In genomic region chr10:71396084-71396713, GRCh38 we compare ENCODE assay signal across 9 cellular contexts. TPM values are rescaled to one million over a fixed set of nuclear protein-coding genes. Genes with fewer than 3 reads are reported as not detected.
DNase-seq lines count a peak whose midpoint lies in the region; FAIRE-seq and TF ChIP-seq lines count a peak whose summit lies in the region.
"Had no signal": no experiment of that assay in that cellular context is flagged by ENCODE, and none has a peak within 500 bp of the region (broad histone marks: within the 10 kb centered on the region; RNA-seq: fewer than 3 reads in every experiment).

No MANE protein-coding gene starts in this region.

- H3K4me3 ChIP-seq in Caco-2 (ENCODE audit: low read depth, low read length) (peak overlapping the region; percentile 36), mucosa of rectum (ENCODE audit: low read length in 2 of 2) (peak overlapping the region; percentile 7 to 24)

- H3K9ac ChIP-seq in mucosa of rectum (ENCODE audit: low read depth in 1 of 2, low read length in 2 of 2), result no peak overlapping the region

- POLR2A ChIA-PET in Caco-2 (lab: Charles Lee), result interaction anchor here (0.6 kb wide), 1 partner anchor 57 kb away, joined by 3 read pairs; no protein-coding TSS in a partner anchor

- H3K9me3 Mint-ChIP-seq in Caco-2 (ENCODE audit: unreplicated experiment) (no peaks in the 10 kb centered on the region), IgD-negative memory B cell (no peaks in the 10 kb centered on the region), endothelial cell (ENCODE audit: unreplicated experiment) (no peaks in the 10 kb centered on the region)
- H3K9me3 Mint-ChIP-seq: dendritic cell treated with granulocyte-macrophage colony-stimulating factor and Interleukin-4, amounts not matched to agents 40 ng/mL and 50 ng/mL, for 4 days had no signal

- H3K4me3 Mint-ChIP-seq in Caco-2 (ENCODE audit: unreplicated experiment) (peak overlapping the region; percentile 60), IgD-negative memory B cell (peak overlapping the region; percentile 66 to 91 (median 77)), endothelial cell (ENCODE audit: unreplicated experiment) (no peak overlapping the region)

- H3K27me3 Mint-ChIP-seq in Caco-2 (ENCODE audit: insufficient read depth, unreplicated experiment) (peaks cover 32% of the 10 kb centered on the region), IgD-negative memory B cell (peaks cover 38% of the 10 kb centered on the region), endothelial cell (ENCODE audit: unreplicated experiment) (peaks cover 16% of the 10 kb centered on the region)

- H3K27me3 ChIP-seq in Caco-2 (replicated peaks; ENCODE audit: control insufficient read depth, insufficient read depth, low read length) (peaks cover 4% of the 10 kb centered on the region), mucosa of rectum (ENCODE audit: control insufficient read depth in 2 of 2, insufficient read depth in 2 of 2, low read length in 2 of 2) (peaks cover 36 to 49% of the 10 kb centered on the region in 2 donors)

- peak in 1 of 2 experiments; percentile 59 for DNase-seq in Caco-2
- peak; percentile 75 for DNase-seq in UCSD-AML1 (lab: John Stamatoyannopoulos, UW; ENCODE audit: unreplicated experiment)
- DNase-seq in endothelial cell (ENCODE audit: low spot score), result peak; percentile 62
- peak; percentile 77 for DNase-seq in urothelium cell line (ENCODE audit: low spot score)
- no peak for DNase-seq in middle frontal gyrus (ENCODE audit: extremely low spot score, low spot score)
- no peak for DNase-seq in H4 (ENCODE audit: low spot score)

- no peaks in the 10 kb centered on the region for H3K36me3 ChIP-seq in Caco-2 (ENCODE audit: control insufficient read depth, insufficient read depth, low read length)
- H3K36me3 ChIP-seq in mucosa of rectum (ENCODE audit: control insufficient read depth in 2 of 2, insufficient read depth in 2 of 2, low read length in 2 of 2), result no peaks in the 10 kb centered on the region

- CTCF ChIA-PET in Caco-2 (lab: Charles Lee), result interaction anchor here (0.5 to 2.5 kb wide), 12 partner anchors 12 to 1588 kb away, joined by 3 to 18 read pairs (median 4); partner anchors contain the start of gene SLC29A3

- no TSS peak for BruUV-seq in Caco-2 (replicated peaks; lab: Mats Ljungman, UMichigan)

- no peak overlapping the region for H3K27ac ChIP-seq in mucosa of rectum (ENCODE audit: low read depth in 2 of 2, low read length in 2 of 2)

- H3K27ac Mint-ChIP-seq in Caco-2 (ENCODE audit: unreplicated experiment) (no peak overlapping the region), IgD-negative memory B cell (no peak overlapping the region), endothelial cell (ENCODE audit: unreplicated experiment) (no peak overlapping the region)
- H3K27ac Mint-ChIP-seq: dendritic cell treated with granulocyte-macrophage colony-stimulating factor and Interleukin-4, amounts not matched to agents 40 ng/mL and 50 ng/mL, for 4 days had no signal

- no peaks in the 10 kb centered on the region; the same call in 1 of the 2 replicates for H3K9me3 ChIP-seq in Caco-2
- H3K9me3 ChIP-seq in mucosa of rectum (ENCODE audit: control insufficient read depth in 2 of 2, low read length in 2 of 2), result no peaks in the 10 kb centered on the region

- intact Hi-C loops in Caco-2 (cut with micrococcal nuclease; ENCODE audit: unreplicated experiment), result loop anchor here (1.0 kb wide), 1 partner anchor 174 kb away; no protein-coding TSS in a partner anchor

- H3K4me1 ChIP-seq in Caco-2, result peaks cover 18% of the 10 kb centered on the region
- peaks cover 7 to 8% of the 10 kb centered on the region in 2 donors for H3K4me1 ChIP-seq in mucosa of rectum (ENCODE audit: control insufficient read depth in 2 of 2, insufficient read depth in 2 of 2, low read length in 2 of 2)

- TF ChIP-seq CTCF in Caco-2 (IDR thresholded peaks at IDR 0.05; ENCODE audit: insufficient read depth in 1 of 2, low read depth in 1 of 2, low read length in 1 of 2, severe bottlenecking in 1 of 2, unreplicated experiment in 1 of 2), result peak; percentile 23 to 50
- TF ChIP-seq CTCF in endothelial cell (IDR thresholded peaks at IDR 0.05; ENCODE audit: unreplicated experiment), result no peak

- H3K36me3 Mint-ChIP-seq in Caco-2 (ENCODE audit: insufficient read depth, unreplicated experiment), result no peaks in the 10 kb centered on the region
- no peaks in the 10 kb centered on the region for H3K36me3 Mint-ChIP-seq in IgD-negative memory B cell
- no peaks in the 10 kb centered on the region for H3K36me3 Mint-ChIP-seq in endothelial cell (ENCODE audit: low read depth, unreplicated experiment)

- FAIRE-seq in urothelium cell line (lab: Jason Lieb, UNC), result no peak

- no peaks in the 10 kb centered on the region for H3K4me1 Mint-ChIP-seq in Caco-2 (ENCODE audit: low read depth, unreplicated experiment)
- H3K4me1 Mint-ChIP-seq in IgD-negative memory B cell, result peaks cover 0 to 7% (median 7%) of the 10 kb centered on the region in 3 donors
- no peaks in the 10 kb centered on the region for H3K4me1 Mint-ChIP-seq in endothelial cell (ENCODE audit: unreplicated experiment)

RNA-seq across cellular contexts. Expression of gene CDH23, which starts 0.5 kb away (rescaled TPM):
- total RNA-seq in Caco-2 (2022) (0.34 and 1.0 TPM in 2 replicates), endothelial cell (ENCODE audit: unreplicated experiment) (0.54 TPM)
- polyA plus RNA-seq in IgD-negative memory B cell, result not detected
- 0.37 and 0.47 TPM in 2 replicates for total RNA-seq in H4 (2014; rRNA removed; shearing (Covaris generic))

Comparison
In these comparisons a context has a peak if more than half of its experiments do, and no peak if none do; other contexts are left out.
1. DNase-seq: peak in UCSD-AML1 (single experiment), endothelial cell (single experiment) and urothelium cell line (single experiment); none in middle frontal gyrus (single experiment) and H4 (single experiment).